ENCODE assay signal across 7 cellular contexts in genomic region chr15:68252925-68253534, GRCh38. TPM values are rescaled to one million over a fixed set of nuclear protein-coding genes. Genes with fewer than 3 reads are reported as not detected.
DNase-seq lines count a peak whose midpoint lies in the region; ATAC-seq, FAIRE-seq and TF ChIP-seq lines count a peak whose summit lies in the region.

No MANE protein-coding gene starts in this region.

- H3K4me2 ChIP-seq in astrocyte (ENCODE audit: low read length): no peak overlapping the region
- H3K4me2 ChIP-seq in smooth muscle cell: no peak overlapping the region

- H3K4me3 ChIP-seq in NT2/D1 (ENCODE audit: insufficient read length, low read depth): no peak overlapping the region
- no peak overlapping the region for H3K4me3 ChIP-seq in astrocyte (ENCODE audit: insufficient read depth, low read depth, low read length)
- H3K4me3 ChIP-seq in right cardiac atrium (ENCODE audit: low read length): no peak overlapping the region
- no peak overlapping the region for H3K4me3 ChIP-seq in smooth muscle cell

- H3K79me2 ChIP-seq in astrocyte (ENCODE audit: insufficient read depth, low read length): no peaks in the 10 kb centered on the region
- no peaks in the 10 kb centered on the region for H3K79me2 ChIP-seq in smooth muscle cell (ENCODE audit: low read depth)

- H4K20me1 ChIP-seq in astrocyte (ENCODE audit: insufficient read depth, low read length) (no peaks in the 10 kb centered on the region), smooth muscle cell (ENCODE audit: low read depth) (no peaks in the 10 kb centered on the region)

- H3K4me1 Mint-ChIP-seq in astrocyte (ENCODE audit: low read depth, unreplicated experiment): no peaks in the 10 kb centered on the region

- ATAC-seq in right cardiac atrium: peak; percentile 43 to 52
- no peak for ATAC-seq in HG03135 (IDR thresholded peaks at IDR 0.05; ENCODE audit: unreplicated experiment)

- no peak overlapping the region for H3K27ac ChIP-seq in astrocyte (ENCODE audit: low read depth, low read length)
- no peak overlapping the region for H3K27ac ChIP-seq in right cardiac atrium (ENCODE audit: low read length)
- no peak overlapping the region for H3K27ac ChIP-seq in smooth muscle cell (ENCODE audit: low read depth)

- DNase-seq in ELR (ENCODE audit: low read depth) (peak; percentile 85), Kasumi-1 (lab: John Stamatoyannopoulos, UW) (peak; percentile 83 to 94), NT2/D1 (ENCODE audit: low read depth, low spot score) (peak; percentile 48), astrocyte (ENCODE audit: low read depth) (peak; percentile 69), right cardiac atrium (no peak), smooth muscle cell (lab: John Stamatoyannopoulos, UW; ENCODE audit: unreplicated experiment) (no peak)

- no peak overlapping the region for H3K27ac Mint-ChIP-seq in astrocyte (ENCODE audit: unreplicated experiment)

- H3K27me3 ChIP-seq in NT2/D1 (ENCODE audit: insufficient read depth, insufficient read length) (no peaks in the 10 kb centered on the region), astrocyte (ENCODE audit: insufficient read depth, low read length) (peaks cover 2% of the 10 kb centered on the region), right cardiac atrium (ENCODE audit: control insufficient read depth, insufficient read depth) (no peaks in the 10 kb centered on the region), smooth muscle cell (ENCODE audit: low read depth) (no peaks in the 10 kb centered on the region)

- no peaks in the 10 kb centered on the region for H3K4me1 ChIP-seq in NT2/D1 (ENCODE audit: insufficient read depth, insufficient read length)
- H3K4me1 ChIP-seq in astrocyte (ENCODE audit: insufficient read depth, low read length): peaks cover 9% of the 10 kb centered on the region
- no peaks in the 10 kb centered on the region for H3K4me1 ChIP-seq in right cardiac atrium (ENCODE audit: control insufficient read depth, insufficient read depth, low read length)
- peaks cover 10% of the 10 kb centered on the region for H3K4me1 ChIP-seq in smooth muscle cell (ENCODE audit: low read depth)

- no peaks in the 10 kb centered on the region for H3K9me3 ChIP-seq in NT2/D1 (ENCODE audit: insufficient read depth, low read length)
- H3K9me3 ChIP-seq in astrocyte (ENCODE audit: insufficient read depth, low read depth, low read length): no peaks in the 10 kb centered on the region
- H3K9me3 ChIP-seq in right cardiac atrium (ENCODE audit: control insufficient read depth, low read length): no peaks in the 10 kb centered on the region
- H3K9me3 ChIP-seq in smooth muscle cell (replicated peaks; ENCODE audit: low read depth): no peaks in the 10 kb centered on the region

- H3K4me3 Mint-ChIP-seq in astrocyte (ENCODE audit: unreplicated experiment): no peak overlapping the region

- H2AFZ ChIP-seq in astrocyte (ENCODE audit: low read depth, low read length) (no peak overlapping the region), smooth muscle cell (ENCODE audit: low read depth) (no peak overlapping the region)

- H3K9ac ChIP-seq in NT2/D1 (ENCODE audit: insufficient read length, low read depth): no peak overlapping the region
- H3K9ac ChIP-seq in astrocyte (ENCODE audit: low read length): no peak overlapping the region
- no peak overlapping the region for H3K9ac ChIP-seq in smooth muscle cell (ENCODE audit: low read depth)

- FAIRE-seq in astrocyte (lab: Jason Lieb, UNC): peak; percentile 82

- peaks cover 5% of the 10 kb centered on the region for H3K27me3 Mint-ChIP-seq in astrocyte (ENCODE audit: low read depth, unreplicated experiment)

- H3K36me3 Mint-ChIP-seq in astrocyte (ENCODE audit: low read depth, unreplicated experiment): no peaks in the 10 kb centered on the region

- WGBS in right cardiac atrium: 25% methylated on average over 7 of the region's 7 CpGs
- WGBS in smooth muscle cell (ENCODE audit: low lambda C conversion rate): 44% methylated on average over 7 of the region's 7 CpGs

- peaks cover 5% of the 10 kb centered on the region for H3F3A ChIP-seq in smooth muscle cell (ENCODE audit: low read depth)

- H3K36me3 ChIP-seq in NT2/D1 (ENCODE audit: insufficient read depth, insufficient read length, low read length) (no peaks in the 10 kb centered on the region), astrocyte (ENCODE audit: insufficient read depth, low read length) (no peaks in the 10 kb centered on the region), smooth muscle cell (ENCODE audit: low read depth) (no peaks in the 10 kb centered on the region)

- peaks cover 4% of the 10 kb centered on the region for H3K9me3 Mint-ChIP-seq in astrocyte (ENCODE audit: unreplicated experiment)

- intact Hi-C loops in right cardiac atrium (cut with DNase I): loop anchor here in 3 of 4 donors (5.0 to 10.0 kb wide), 3 partner anchors 52 to 622 kb away; no protein-coding TSS in a partner anchor

- TF ChIP-seq CTCF in astrocyte (IDR thresholded peaks at IDR 0.05; ENCODE audit: insufficient read depth, low read depth, low read length) (peak; percentile 94), smooth muscle cell (IDR thresholded peaks at IDR 0.05; ENCODE audit: borderline replicate concordance, insufficient read depth, poor library complexity, severe bottlenecking) (peak; percentile 82)

RNA-seq across cellular contexts. Expression of gene CLN6, which starts 23.5 kb away (rescaled TPM):
- total RNA-seq in astrocyte: 15.4 and 19.0 TPM in 2 replicates
- 1 to 10 TPM; 7.0 to 8.9 (median 7.7) TPM for total RNA-seq in right cardiac atrium
- polyA plus RNA-seq in right cardiac atrium: 6.8 TPM
- total RNA-seq in smooth muscle cell: 11.5 and 15.2 TPM in 2 replicates
- 2.5 and 3.0 TPM in 2 replicates for polyA plus RNA-seq in smooth muscle cell

RNA-seq across cellular contexts. Expression of gene FEM1B, which starts 24.5 kb away (rescaled TPM):
- 38.6 and 49.5 TPM in 2 replicates for total RNA-seq in astrocyte
- 10 to 100 TPM; 53.5 to 86.9 (median 57.4) TPM for total RNA-seq in right cardiac atrium
- 13.8 TPM for polyA plus RNA-seq in right cardiac atrium
- total RNA-seq in smooth muscle cell: 41.4 and 50.0 TPM in 2 replicates
- polyA plus RNA-seq in smooth muscle cell: 13.0 and 15.7 TPM in 2 replicates

RNA-seq across cellular contexts. Expression of gene CALML4, which starts 47.9 kb away (rescaled TPM):
- total RNA-seq in astrocyte (0.26 and 0.91 TPM in 2 replicates), right cardiac atrium (1 to 10 TPM; 1.5 to 2.3 (median 1.8) TPM), smooth muscle cell (1.3 and 2.2 TPM in 2 replicates)
- polyA plus RNA-seq in right cardiac atrium (2.4 TPM), smooth muscle cell (2.6 and 3.2 TPM in 2 replicates)

Comparison
In these comparisons a context has a peak if more than half of its experiments do, and no peak if none do; other contexts are left out.
1. DNase-seq: peak in ELR (single experiment), Kasumi-1 (2 of 2), NT2/D1 (single experiment) and astrocyte (single experiment); none in right cardiac atrium (0 of 3) and smooth muscle cell (single experiment).